In the genomic region with DNA sequence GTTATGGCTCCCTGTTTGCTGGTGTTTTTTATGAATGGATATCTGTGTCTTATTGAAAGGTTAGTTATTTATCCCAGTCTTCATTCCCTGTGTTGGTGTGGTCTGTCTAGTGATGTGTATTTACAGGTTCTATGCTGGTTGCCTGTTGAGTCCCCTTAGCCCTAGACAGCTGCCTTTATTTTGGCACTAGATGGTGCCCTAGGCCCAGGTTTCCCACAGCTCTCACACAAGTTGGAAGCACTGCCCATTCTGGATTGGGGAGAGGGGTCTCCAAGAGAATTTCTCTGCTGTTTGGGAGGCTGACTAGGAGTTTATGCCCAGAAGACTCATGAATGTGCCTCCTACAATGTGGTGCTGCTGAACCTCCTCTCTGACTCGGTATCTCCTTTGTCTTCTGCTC, we compare ENCODE assay signal across 10 cellular contexts. TPM values are rescaled to one million over a fixed set of nuclear protein-coding genes. Genes with fewer than 3 reads are reported as not detected.
A peak's percentile ranks its signal among the peaks of the same experiment; 100 is the strongest.
DNase-seq lines count a peak whose midpoint lies in the region; ATAC-seq and TF ChIP-seq lines count a peak whose summit lies in the region.
"Had no signal": no experiment of that assay in that cellular context is flagged by ENCODE, and none has a peak within 500 bp of the region (broad histone marks: within the 10 kb centered on the region; RNA-seq: fewer than 3 reads in every experiment).

No MANE protein-coding gene starts in this region.

- H3K36me3 Mint-ChIP-seq in activated T-cell treated with anti-CD3 and anti-CD28 coated beads, Interleukin-2, amount 50 U/mL, for 72 hours (ENCODE audit: insufficient read depth in 2 of 2) = no peaks in the 10 kb centered on the region

- H3K27ac ChIP-seq in AG04450 (ENCODE audit: low read depth, low read length) = no peak overlapping the region

- H3K4me3 Mint-ChIP-seq in activated T-cell treated with anti-CD3 and anti-CD28 coated beads, Interleukin-2, amount 50 U/mL, for 72 hours = no peak overlapping the region

- peak; percentile 12; the same call in 1 of the 2 replicates for TF ChIP-seq CTCF in AG04450 (IDR thresholded peaks at IDR 0.05; ENCODE audit: low read depth, low read length)

- no peaks in the 10 kb centered on the region for H3K4me1 Mint-ChIP-seq in activated T-cell treated with anti-CD3 and anti-CD28 coated beads, Interleukin-2, amount 50 U/mL, for 72 hours (ENCODE audit: low read depth)

- ATAC-seq in GM18907 (IDR thresholded peaks at IDR 0.05; ENCODE audit: unreplicated experiment) (peak; percentile 48), HG02870 (IDR thresholded peaks at IDR 0.05; ENCODE audit: unreplicated experiment) (no peak)
- no peak for ATAC-seq in activated T-cell treated with anti-CD3 and anti-CD28 coated beads, Interleukin-2, amount 50 U/mL, for 72 hours (replicated peaks in 1 of 2)

- H3K4me3 ChIP-seq in AG04450 (ENCODE audit: low read depth, low read length) = no peak overlapping the region

- peaks cover 7 to 10% of the 10 kb centered on the region in 2 donors for H3K9me3 Mint-ChIP-seq in activated T-cell treated with anti-CD3 and anti-CD28 coated beads, Interleukin-2, amount 50 U/mL, for 72 hours

- no peak overlapping the region for H3K27ac Mint-ChIP-seq in activated T-cell treated with anti-CD3 and anti-CD28 coated beads, Interleukin-2, amount 50 U/mL, for 72 hours

- no peaks in the 10 kb centered on the region for H3K27me3 ChIP-seq in AG04450 (ENCODE audit: control insufficient read depth, insufficient read depth, low read length)

- H3K9me3 ChIP-seq in AG04450 (ENCODE audit: control insufficient read depth, insufficient read depth, low read length) = no peaks in the 10 kb centered on the region

- H3K27me3 Mint-ChIP-seq in activated T-cell treated with anti-CD3 and anti-CD28 coated beads, Interleukin-2, amount 50 U/mL, for 72 hours (ENCODE audit: low read depth) = no peaks in the 10 kb centered on the region

- DNase-seq in AG04450 (ENCODE audit: low read depth, low spot score) (no peak), NCI-H526 treated with DMSO at 0.1 percent for 48 hours (lab: John Stamatoyannopoulos, UW) (peak; percentile 22), fibroblast of peridontal ligament (ENCODE audit: extremely low read depth) (peak; percentile 23), globus pallidus (ENCODE audit: low spot score) (no peak)
- DNase-seq in activated T-cell treated with anti-CD3 and anti-CD28 coated beads, Interleukin-2, amount 50 U/mL, for 72 hours = no peak
- no peak for DNase-seq in activated CD4-positive, alpha-beta T cell treated with anti-CD3 and anti-CD28 coated beads, Interleukin-2, amount 50 U/mL, for 48 hours
- DNase-seq: kidney, NCI-H1092 treated with DMSO at 0.1 percent for 48 hours had no signal

- CTCF ChIA-PET in AG04450 (lab: Charles Lee) = interaction anchor here (1.4 to 1.8 kb wide), 2 partner anchors 121 to 659 kb away, joined by 3 to 12 read pairs; no protein-coding TSS in a partner anchor

- POLR2A ChIA-PET in AG04450 (lab: Yijun Ruan, JAX) = no interaction called here

RNA-seq across cellular contexts. Expression of a gene that starts 12.4 kb away (rescaled TPM):
- 0.01 TPM in 2 replicates for polyA plus RNA-seq in AG04450 (2011; rRNA removed)
- polyA minus RNA-seq in AG04450 (2011; rRNA and poly(A)+ RNA removed) = not detected in 2 replicates
- not detected for total RNA-seq in activated T-cell treated with anti-CD3 and anti-CD28 coated beads, Interleukin-2, amount 50 U/mL, for 72 hours

Comparison
In these comparisons a context has a peak if more than half of its experiments do, and no peak if none do; other contexts are left out.
1. DNase-seq: peak in NCI-H526 treated with DMSO at 0.1 percent for 48 hours (single experiment) and fibroblast of peridontal ligament (single experiment); none in AG04450 (single experiment), activated T-cell treated with anti-CD3 and anti-CD28 coated beads, Interleukin-2, amount 50 U/mL, for 72 hours (0 of 2), globus pallidus (single experiment) and activated CD4-positive, alpha-beta T cell treated with anti-CD3 and anti-CD28 coated beads, Interleukin-2, amount 50 U/mL, for 48 hours (0 of 2).